26 cellular contexts compared by ENCODE assay signal in genomic region chr2:114935031-114935430, GRCh38.
"Had no signal": no experiment of that assay in that cellular context is flagged by ENCODE, and none has a peak within 500 bp of the region (broad histone marks: within the 10 kb centered on the region; RNA-seq: fewer than 3 reads in every experiment).

No MANE protein-coding gene starts in this region.

- DNase-seq: stimulated activated CD4-positive, alpha-beta T cell treated with anti-CD3 and anti-CD28 coated beads, Interleukin-2, amount 100 ng/mL, for 48 hours; stimulated activated CD4-positive, alpha-beta T cell treated with anti-CD3 and anti-CD28 coated beads, Interleukin-4, amount 100 ng/mL, for 1 hour; stimulated activated CD4-positive, alpha-beta T cell treated with anti-CD3 and anti-CD28 coated beads, Interleukin-4, amount 100 ng/mL, for 24 hours; stimulated activated CD4-positive, alpha-beta T cell treated with anti-CD3 and anti-CD28 coated beads, Interleukin-4, amount 100 ng/mL, for 4 hours; stimulated activated CD8-positive, alpha-beta memory T cell treated with anti-CD3 and anti-CD28 coated beads, Interleukin-4, amount 100 ng/mL, for 48 hours; stimulated activated naive B cell treated with anti-CD40 and anti-IgM and Interleukin-4, amounts not matched to agents 10 μg/mL and 1 μg/mL and 100 μg/mL, for 72 hours; stimulated activated naive CD4-positive, alpha-beta T cell; stimulated activated naive CD4-positive, alpha-beta T cell treated with Interleukin-2 at 50 U/mL for 16 hours; stimulated activated naive CD8-positive, alpha-beta T cell treated with anti-CD3 and anti-CD28 coated beads, Interleukin-15, amount 100 ng/mL, for 72 hours; stimulated activated naive CD8-positive, alpha-beta T cell treated with anti-CD3 and anti-CD28 coated beads, Interleukin-15, Interleukin-2, amounts not matched to agents 100 U/mL and 50 U/mL, for 24 hours; stomach; substantia nigra; testis; thyroid gland; tibial artery; transverse colon; upper lobe of left lung; upper lobe of right lung; uterus had no signal

- H3K4me3 ChIP-seq: stomach, suprapubic skin, testis, thoracic aorta, thyroid gland, tibial artery, tibial nerve, transverse colon, upper lobe of left lung, upper lobe of right lung, uterus, vagina had no signal

- H3K9me3 ChIP-seq: testis, thoracic aorta, thyroid gland, transverse colon, upper lobe of left lung, upper lobe of right lung, uterus, vagina had no signal

- H3K4me1 ChIP-seq: stomach, suprapubic skin, testis, thyroid gland, tibial artery, tibial nerve, transverse colon, upper lobe of left lung, upper lobe of right lung, uterus, vagina had no signal

- H3K36me3 ChIP-seq: stomach, suprapubic skin, thoracic aorta, thyroid gland, tibial artery, tibial nerve, transverse colon, upper lobe of left lung, upper lobe of right lung, uterus, vagina had no signal

- H3K27me3 ChIP-seq: stomach, suprapubic skin, testis, thyroid gland, tibial artery, tibial nerve, transverse colon, upper lobe of left lung, upper lobe of right lung, uterus, vagina had no signal

- FAIRE-seq: urothelium cell line had no signal

- H3K27ac ChIP-seq: stomach, suprapubic skin, testis, thoracic aorta, thyroid gland, tibial artery, tibial nerve, transverse colon, upper lobe of left lung, upper lobe of right lung, uterus, vagina had no signal

- ATAC-seq: stimulated activated effector memory CD8-positive, alpha-beta T cell treated with anti-CD3 and anti-CD28 coated beads, Interleukin-12 subunit alpha, Interleukin-12 subunit beta, amount 100 ng/mL, for 72 hours; stimulated activated memory B cell treated with anti-CD40 and anti-IgM and Interleukin-4, amounts not matched to agents 10 μg/mL and 1 μg/mL and 100 μg/mL, for 72 hours; stimulated activated naive B cell treated with anti-CD40 and anti-IgM and Interleukin-4, amounts not matched to agents 10 μg/mL and 1 μg/mL and 100 μg/mL, for 72 hours; stimulated activated naive CD8-positive, alpha-beta T cell treated with anti-CD3 and anti-CD28 coated beads, Interleukin-15, amount 100 ng/mL, for 72 hours; stimulated activated naive CD8-positive, alpha-beta T cell treated with anti-CD3 and anti-CD28 coated beads, Interleukin-15, Interleukin-2, amounts not matched to agents 100 U/mL and 50 U/mL, for 24 hours; upper lobe of right lung had no signal
